In the genomic region with DNA sequence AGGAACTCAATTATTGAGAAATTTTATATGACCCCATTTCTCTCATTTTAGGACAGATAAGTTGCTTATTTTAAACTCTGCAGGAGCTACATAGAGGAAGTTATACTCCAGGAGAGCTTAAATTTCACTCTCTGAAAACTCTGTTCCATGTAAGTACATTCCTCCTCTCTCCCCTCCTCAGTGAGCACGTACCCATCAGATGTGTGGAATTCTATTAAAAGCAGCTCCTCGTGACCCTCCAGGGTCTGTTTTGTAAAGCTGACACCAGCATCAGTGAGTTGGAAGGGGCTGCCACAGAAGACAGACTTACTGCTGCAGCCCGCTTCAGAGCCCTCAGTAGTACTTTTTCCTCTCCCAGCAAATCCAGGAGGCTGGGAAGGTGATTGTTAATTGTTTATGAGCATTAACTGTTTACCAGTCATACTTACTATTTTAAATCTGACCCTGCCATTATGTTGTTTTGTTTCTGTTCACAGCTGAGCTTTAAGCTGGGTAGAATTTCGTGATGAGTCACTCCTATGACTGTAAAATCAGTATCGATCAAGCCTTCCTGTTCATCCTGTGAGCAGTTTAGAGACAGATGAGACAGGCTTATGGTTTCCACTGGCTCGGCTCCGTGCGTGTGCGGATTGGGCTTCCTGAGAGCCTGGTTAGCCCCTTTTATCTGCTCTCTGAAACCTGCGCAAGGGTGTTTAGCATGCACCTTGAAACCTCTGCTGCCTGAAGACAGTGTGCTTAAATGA, we compare ENCODE assay signal across 10 cellular contexts. TPM values are rescaled to one million over a fixed set of nuclear protein-coding genes. Genes with fewer than 3 reads are reported as not detected.
DNase-seq lines count a peak whose midpoint lies in the region; ATAC-seq, FAIRE-seq and TF ChIP-seq lines count a peak whose summit lies in the region.
"Had no signal": no experiment of that assay in that cellular context is flagged by ENCODE, and none has a peak within 500 bp of the region (broad histone marks: within the 10 kb centered on the region; RNA-seq: fewer than 3 reads in every experiment).

No MANE protein-coding gene starts in this region.

- peak; percentile 96 to 98 for ATAC-seq in activated CD4-positive, CD25-positive, alpha-beta regulatory T cell treated with anti-CD3 and anti-CD28 coated beads, Interleukin-2, amount 50 U/mL, for 24 hours
- ATAC-seq in heart left ventricle (peak in 1 of 4 donors; percentile 34), thoracic aorta (ENCODE audit: insufficient number of reproducible peaks, low FRiP score, low read depth) (no peak)

- TF ChIP-seq CTCF in heart left ventricle (IDR thresholded peaks at IDR 0.05), result no peak
- no peak for TF ChIP-seq CTCF in thoracic aorta (IDR thresholded peaks at IDR 0.05)

- intact Hi-C loops in heart left ventricle (cut with DNase I), result loop anchor here in 2 of 10 donors (2.0 to 10.0 kb wide), 2 partner anchors 14 to 396 kb away; no protein-coding TSS in a partner anchor

- H3K27ac ChIP-seq in heart left ventricle (peak overlapping the region in 11 of 12 donors; percentile 34 to 90 (median 62)), thoracic aorta (peak overlapping the region; percentile 74 to 86)
- H3K27ac ChIP-seq: SK-N-MC had no signal

- TF ChIP-seq POLR2A in heart left ventricle (IDR thresholded peaks at IDR 0.05), result no peak

- H3K27me3 ChIP-seq in heart left ventricle (no peaks in the 10 kb centered on the region), thoracic aorta (replicated peaks; ENCODE audit: insufficient read depth) (no peaks in the 10 kb centered on the region)

- H3K4me1 ChIP-seq in heart left ventricle (peaks cover 0 to 92% (median 55%) of the 10 kb centered on the region in 12 donors), thoracic aorta (ENCODE audit: control insufficient read depth in 1 of 2, low read depth in 2 of 2) (peaks cover 27 to 97% of the 10 kb centered on the region in 2 donors)

- 37 to 47% (median 40%) methylated on average over 10 of the region's 10 CpGs for WGBS in heart left ventricle, 4 donors

- POLR2A ChIA-PET in activated CD4-positive, alpha-beta memory T cell treated with anti-CD3 and anti-CD28 coated beads, Interleukin-2, amount 10 ng/mL, durations not matched to agents 7 days and 5 days (lab: Charles Lee), result no interaction called here

- H3K9me3 Mint-ChIP-seq in activated CD4-positive, alpha-beta memory T cell treated with anti-CD3 and anti-CD28 coated beads, Interleukin-2, amount 10 ng/mL, durations not matched to agents 7 days and 5 days, result no peaks in the 10 kb centered on the region
- H3K9me3 Mint-ChIP-seq: naive B cell had no signal

- peak overlapping the region; percentile 50 for H3K27ac Mint-ChIP-seq in activated CD4-positive, alpha-beta memory T cell treated with anti-CD3 and anti-CD28 coated beads, Interleukin-2, amount 10 ng/mL, durations not matched to agents 7 days and 5 days

- no peak for FAIRE-seq in HTR-8/SVneo (lab: Jason Lieb, UNC)

- peaks cover 30% of the 10 kb centered on the region for H3K4me1 Mint-ChIP-seq in activated CD4-positive, alpha-beta memory T cell treated with anti-CD3 and anti-CD28 coated beads, Interleukin-2, amount 10 ng/mL, durations not matched to agents 7 days and 5 days

- H3K36me3 Mint-ChIP-seq in activated CD4-positive, alpha-beta memory T cell treated with anti-CD3 and anti-CD28 coated beads, Interleukin-2, amount 10 ng/mL, durations not matched to agents 7 days and 5 days (ENCODE audit: low read depth), result no peaks in the 10 kb centered on the region
- H3K36me3 Mint-ChIP-seq: naive B cell had no signal

- CTCF ChIA-PET in activated CD4-positive, alpha-beta memory T cell treated with anti-CD3 and anti-CD28 coated beads, Interleukin-2, amount 10 ng/mL, durations not matched to agents 7 days and 5 days (lab: Charles Lee), result interaction anchor here (0.8 to 1.6 kb wide), 7 partner anchors 9 to 433 kb away, joined by 3 to 6 read pairs (median 3); no protein-coding TSS in a partner anchor

- no peak for DNase-seq in activated CD4-positive, CD25-positive, alpha-beta regulatory T cell treated with anti-CD3 and anti-CD28 coated beads, Interleukin-2, amount 50 U/mL, for 72 hours
- DNase-seq in activated CD4-positive, alpha-beta memory T cell treated with anti-CD3 and anti-CD28 coated beads, Interleukin-2, amount 10 ng/mL, durations not matched to agents 7 days and 5 days, result peak; percentile 44
- DNase-seq in heart left ventricle (no peak), thoracic aorta (ENCODE audit: low spot score) (no peak), HTR-8/SVneo (ENCODE audit: insufficient read length, low spot score) (no peak), cerebellum (ENCODE audit: low spot score) (no peak), AML-193 (lab: John Stamatoyannopoulos, UW) (no peak)
- DNase-seq: naive B cell had no signal

- no peak overlapping the region for H3K4me3 Mint-ChIP-seq in activated CD4-positive, alpha-beta memory T cell treated with anti-CD3 and anti-CD28 coated beads, Interleukin-2, amount 10 ng/mL, durations not matched to agents 7 days and 5 days
- H3K4me3 Mint-ChIP-seq: naive B cell had no signal

- no peaks in the 10 kb centered on the region for H3K27me3 Mint-ChIP-seq in activated CD4-positive, alpha-beta memory T cell treated with anti-CD3 and anti-CD28 coated beads, Interleukin-2, amount 10 ng/mL, durations not matched to agents 7 days and 5 days
- H3K27me3 Mint-ChIP-seq: naive B cell had no signal

- H3K4me3 ChIP-seq in heart left ventricle (peak overlapping the region in 1 of 12 donors; percentile 1), thoracic aorta (no peak overlapping the region)
- H3K4me3 ChIP-seq: SK-N-MC had no signal

- H3K9me3 ChIP-seq in heart left ventricle (no peaks in the 10 kb centered on the region), thoracic aorta (no peaks in the 10 kb centered on the region)

- no peaks in the 10 kb centered on the region for H3K36me3 ChIP-seq in heart left ventricle
- no peaks in the 10 kb centered on the region for H3K36me3 ChIP-seq in thoracic aorta

RNA-seq across cellular contexts. Expression of gene IGF1R, which starts 20.4 kb away (rescaled TPM):
- 1 to 10 TPM; 7.1 to 7.7 TPM for total RNA-seq in activated CD4-positive, alpha-beta memory T cell treated with anti-CD3 and anti-CD28 coated beads, Interleukin-2, amount 10 ng/mL, durations not matched to agents 7 days and 5 days
- total RNA-seq in heart left ventricle, result 10 to 100 TPM; 26.0 to 93.1 (median 47.5) TPM
- 10 to 100 TPM in 1 of 2 donors, 1 to 10 TPM in 1; 7.4 to 12.5 TPM for polyA plus RNA-seq in heart left ventricle
- total RNA-seq in thoracic aorta, result 100 to 1,000 TPM; 127 to 159 TPM
- 68.7 TPM for total RNA-seq in cerebellum
